In genomic region chr7:37215524-37215923, GRCh38 we compare ENCODE assay signal across 23 cellular contexts.
A peak's percentile ranks its signal among the peaks of the same experiment; 100 is the strongest.
DNase-seq lines count a peak whose midpoint lies in the region; ATAC-seq and TF ChIP-seq lines count a peak whose summit lies in the region.
"Had no signal": no experiment of that assay in that cellular context is flagged by ENCODE, and none has a peak within 500 bp of the region (broad histone marks: within the 10 kb centered on the region; RNA-seq: fewer than 3 reads in every experiment).

No MANE protein-coding gene starts in this region.

- no peak overlapping the region for H2BK120ac ChIP-seq in mesendoderm (ENCODE audit: low read depth, low read length)

- H3K9me3 ChIP-seq in left ventricle myocardium inferior (replicated peaks) (no peaks in the 10 kb centered on the region), right cardiac atrium (ENCODE audit: control insufficient read depth, low read length) (no peaks in the 10 kb centered on the region)
- no peaks in the 10 kb centered on the region for H3K9me3 ChIP-seq in effector memory CD4-positive, alpha-beta T cell (ENCODE audit: control insufficient read depth, low read length)
- H3K9me3 ChIP-seq: ascending aorta, gastroesophageal sphincter, transverse colon had no signal

- ATAC-seq in right cardiac atrium (no peak), WTC11 (peak; percentile 29), SK-N-SH treated with all-trans-retinoic acid at 6 μM for 48 hours (no peak)
- ATAC-seq: left colon had no signal

- no peaks in the 10 kb centered on the region for H3K79me2 ChIP-seq in mesendoderm (ENCODE audit: control insufficient read depth, insufficient read depth, low read length)

- H4K5ac ChIP-seq in mesendoderm (ENCODE audit: low read length): no peak overlapping the region

- no peaks in the 10 kb centered on the region for H3K27me3 Mint-ChIP-seq in WTC11 (ENCODE audit: low read depth)
- H3K27me3 Mint-ChIP-seq: activated naive CD8-positive, alpha-beta T cell treated with anti-CD3 and anti-CD28 coated beads for 36 hours; dendritic cell treated with granulocyte-macrophage colony-stimulating factor and Interleukin-4, amounts not matched to agents 40 ng/mL and 50 ng/mL, for 4 days had no signal

- WGBS in right cardiac atrium: 73% methylated on average over 3 of the region's 3 CpGs
- no CpG with 5 or more reads among the region's 3 CpGs for WGBS in mesendoderm (ENCODE audit: extremely low coverage, insufficient coverage, low lambda C conversion rate)

- peak overlapping the region; percentile 57 for H3K27ac ChIP-seq in left ventricle myocardium inferior (replicated peaks)
- no peak overlapping the region for H3K27ac ChIP-seq in right cardiac atrium (ENCODE audit: low read length)
- H3K27ac ChIP-seq in mesendoderm (ENCODE audit: low read depth, low read length): no peak overlapping the region
- no peak overlapping the region for H3K27ac ChIP-seq in effector memory CD4-positive, alpha-beta T cell (ENCODE audit: insufficient read depth, low read length, poor library complexity, severe bottlenecking)
- H3K27ac ChIP-seq: ascending aorta, transverse colon had no signal

- H3K4me1 Mint-ChIP-seq in WTC11: peaks cover 43% of the 10 kb centered on the region

- H3K79me1 ChIP-seq in mesendoderm (ENCODE audit: low read length): no peaks in the 10 kb centered on the region

- H2BK5ac ChIP-seq in mesendoderm (ENCODE audit: low read length): no peak overlapping the region

- no peak overlapping the region for H3K9ac ChIP-seq in mesendoderm (ENCODE audit: low read length)

- H3K4me3 Mint-ChIP-seq in WTC11: no peak overlapping the region
- H3K4me3 Mint-ChIP-seq: activated naive CD8-positive, alpha-beta T cell treated with anti-CD3 and anti-CD28 coated beads for 36 hours; dendritic cell treated with granulocyte-macrophage colony-stimulating factor and Interleukin-4, amounts not matched to agents 40 ng/mL and 50 ng/mL, for 4 days had no signal

- H3K56ac ChIP-seq in mesendoderm (ENCODE audit: low read length): peak overlapping the region; percentile 30

- intact Hi-C loops in left ventricle myocardium inferior (cut with micrococcal nuclease): no loop called here
- intact Hi-C loops in right cardiac atrium (cut with DNase I): no loop called here

- H3K4ac ChIP-seq in mesendoderm (ENCODE audit: low read depth, low read length): no peak overlapping the region

- H3K36me3 ChIP-seq in left ventricle myocardium inferior (no peaks in the 10 kb centered on the region), mesendoderm (ENCODE audit: control insufficient read depth, insufficient read depth, low read length) (no peaks in the 10 kb centered on the region)
- H3K36me3 ChIP-seq in effector memory CD4-positive, alpha-beta T cell (ENCODE audit: control insufficient read depth, insufficient read depth, low read length): peaks cover 29% of the 10 kb centered on the region
- H3K36me3 ChIP-seq: ascending aorta, transverse colon had no signal

- H4K8ac ChIP-seq in mesendoderm (ENCODE audit: low read depth, low read length): no peak overlapping the region

- H3K4me1 ChIP-seq in left ventricle myocardium inferior (peaks cover 67% of the 10 kb centered on the region), right cardiac atrium (ENCODE audit: control insufficient read depth, insufficient read depth, low read length) (peaks cover 4% of the 10 kb centered on the region), mesendoderm (ENCODE audit: control insufficient read depth, low read depth, low read length) (peaks cover 10% of the 10 kb centered on the region)
- no peaks in the 10 kb centered on the region for H3K4me1 ChIP-seq in effector memory CD4-positive, alpha-beta T cell (ENCODE audit: control insufficient read depth, insufficient read depth, low read length, poor library complexity, severe bottlenecking)

- peaks cover 5% of the 10 kb centered on the region for H3K36me3 Mint-ChIP-seq in WTC11

- CTCF ChIA-PET in WTC11 (lab: Charles Lee): interaction anchor here (0.7 to 1.7 kb wide), 8 partner anchors 17 to 622 kb away, joined by 3 to 5 read pairs (median 4); no protein-coding TSS in a partner anchor

- no peak overlapping the region for H3K4me2 ChIP-seq in mesendoderm (ENCODE audit: low read length)

- H3K27ac Mint-ChIP-seq in WTC11: no peak overlapping the region
- H3K27ac Mint-ChIP-seq: dendritic cell treated with granulocyte-macrophage colony-stimulating factor and Interleukin-4, amounts not matched to agents 40 ng/mL and 50 ng/mL, for 4 days had no signal

- no peak overlapping the region for H2AK5ac ChIP-seq in mesendoderm (ENCODE audit: low read length)

- H3K4me3 ChIP-seq in left ventricle myocardium inferior: no peak overlapping the region
- H3K4me3 ChIP-seq in right cardiac atrium (ENCODE audit: low read length): no peak overlapping the region
- no peak overlapping the region for H3K4me3 ChIP-seq in mesendoderm (ENCODE audit: low read length)
- no peak overlapping the region for H3K4me3 ChIP-seq in effector memory CD4-positive, alpha-beta T cell (ENCODE audit: insufficient read depth, low read depth, low read length, poor library complexity, severe bottlenecking)
- H3K4me3 ChIP-seq: ascending aorta, gastroesophageal sphincter, transverse colon had no signal

- no peak overlapping the region for H3K23ac ChIP-seq in mesendoderm (ENCODE audit: low read length)

- DNase-seq in left ventricle myocardium inferior (no peak), right cardiac atrium (no peak), WTC11 (ENCODE audit: low spot score) (no peak), mesendoderm (no peak), NCI-H1092 treated with DMSO at 0.1 percent for 48 hours (lab: John Stamatoyannopoulos, UW) (no peak)
- DNase-seq in effector memory CD4-positive, alpha-beta T cell: no peak
- DNase-seq: activated CD4-positive, alpha-beta T cell treated with anti-CD3 and anti-CD28 coated beads for 1 hour; activated naive CD8-positive, alpha-beta T cell treated with anti-CD3 and anti-CD28 coated beads for 36 hours; activated T-cell treated with anti-CD3 and anti-CD28 coated beads, Interleukin-2, amount 50 U/mL, for 1 hour; DMS79 treated with DMSO at 0.1 percent for 48 hours; HCEC 1CT; hippocampal formation; immature natural killer cell; KBM-7; left colon; MM.1S; NCI-H1436; NCI-H345; transverse colon had no signal

- TF ChIP-seq CTCF in left ventricle myocardium inferior (IDR thresholded peaks at IDR 0.05; ENCODE audit: borderline replicate concordance): no peak
- no peak for TF ChIP-seq CTCF in WTC11 (IDR thresholded peaks at IDR 0.05)

- POLR2A ChIA-PET in WTC11 (lab: Charles Lee): interaction anchor here (0.7 kb wide), 2 partner anchors 10 to 17 kb away, joined by 4 to 5 read pairs; no protein-coding TSS in a partner anchor

- H3K9me3 Mint-ChIP-seq in WTC11: peaks cover 4% of the 10 kb centered on the region; the same call in 1 of the 2 replicates
- H3K9me3 Mint-ChIP-seq: activated naive CD8-positive, alpha-beta T cell treated with anti-CD3 and anti-CD28 coated beads for 36 hours; dendritic cell treated with granulocyte-macrophage colony-stimulating factor and Interleukin-4, amounts not matched to agents 40 ng/mL and 50 ng/mL, for 4 days; immature natural killer cell had no signal

- H3K18ac ChIP-seq in mesendoderm (ENCODE audit: low read length): no peak overlapping the region

- H2BK15ac ChIP-seq in mesendoderm (replicated peaks; ENCODE audit: low read depth): no peak overlapping the region

- H3K27me3 ChIP-seq in left ventricle myocardium inferior (ENCODE audit: low read depth) (no peaks in the 10 kb centered on the region), right cardiac atrium (ENCODE audit: control insufficient read depth, insufficient read depth) (no peaks in the 10 kb centered on the region), mesendoderm (ENCODE audit: insufficient read depth, low read length, poor library complexity) (no peaks in the 10 kb centered on the region)
- H3K27me3 ChIP-seq in effector memory CD4-positive, alpha-beta T cell (replicated peaks; ENCODE audit: control insufficient read depth, insufficient read depth, low read length, poor library complexity, severe bottlenecking): no peaks in the 10 kb centered on the region
- H3K27me3 ChIP-seq: ascending aorta, gastroesophageal sphincter, transverse colon had no signal

TF ChIP-seq in WTC11, 78 proteins besides CTCF, POLR2A, EP300 and RAD21 (continues in another document):
- TF ChIP-seq ZNF121 (CRISPR knock-in tag; IDR thresholded peaks at IDR 0.05): no peak

TF ChIP-seq in SK-N-SH treated with all-trans-retinoic acid at 6 μM for 48 hours, 23 proteins besides CTCF, POLR2A, EP300 and RAD21 (continues in another document):
- TF ChIP-seq CSDC2 (CRISPR knock-in tag; IDR thresholded peaks at IDR 0.05) (no peak), POU6F1 (CRISPR knock-in tag; IDR thresholded peaks at IDR 0.05; ENCODE audit: borderline replicate concordance, low read depth) (no peak), BACH2 (CRISPR knock-in tag; IDR thresholded peaks at IDR 0.05; ENCODE audit: borderline replicate concordance) (no peak), RARB (CRISPR knock-in tag; IDR thresholded peaks at IDR 0.05) (no peak), ZC3H10 (CRISPR knock-in tag; IDR thresholded peaks at IDR 0.05) (no peak), CSRNP3 (CRISPR knock-in tag; IDR thresholded peaks at IDR 0.05) (no peak)
